In the genomic region with DNA sequence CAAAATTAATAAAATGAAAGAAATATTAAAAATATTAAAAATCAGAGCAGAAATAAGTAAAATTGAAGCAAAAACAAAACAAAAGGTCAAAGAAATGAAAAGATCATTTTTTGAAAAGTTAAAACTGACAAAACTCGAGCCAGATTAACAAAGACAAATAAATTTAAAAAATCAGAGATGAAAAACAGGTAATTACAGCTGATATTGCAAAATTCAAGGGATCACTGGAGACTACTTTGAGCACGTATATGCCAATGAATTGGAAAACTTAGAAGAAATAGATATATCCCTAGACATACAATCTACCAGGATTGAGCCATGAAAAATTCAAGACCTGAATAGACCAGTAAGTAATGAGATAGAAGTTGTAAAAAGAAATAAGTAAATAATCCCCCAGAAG, we compare ENCODE assay signal across 7 cellular contexts.
"Had no signal": no experiment of that assay in that cellular context is flagged by ENCODE, and none has a peak within 500 bp of the region (broad histone marks: within the 10 kb centered on the region; RNA-seq: fewer than 3 reads in every experiment).

No MANE protein-coding gene starts in this region.

- ATAC-seq: GM23338 had no signal

- H3K4me2 ChIP-seq: GM23338 had no signal

- DNase-seq: H9, HCEC 1CT, KG1 had no signal

- H3K27ac ChIP-seq: HL-60 had no signal

- H3K4me3 ChIP-seq: GM23338 had no signal

- H2AFZ ChIP-seq: GM23338 had no signal

- FAIRE-seq: H1, H54 had no signal
